ENCODE assay signal across 2 cellular contexts in the genomic region with DNA sequence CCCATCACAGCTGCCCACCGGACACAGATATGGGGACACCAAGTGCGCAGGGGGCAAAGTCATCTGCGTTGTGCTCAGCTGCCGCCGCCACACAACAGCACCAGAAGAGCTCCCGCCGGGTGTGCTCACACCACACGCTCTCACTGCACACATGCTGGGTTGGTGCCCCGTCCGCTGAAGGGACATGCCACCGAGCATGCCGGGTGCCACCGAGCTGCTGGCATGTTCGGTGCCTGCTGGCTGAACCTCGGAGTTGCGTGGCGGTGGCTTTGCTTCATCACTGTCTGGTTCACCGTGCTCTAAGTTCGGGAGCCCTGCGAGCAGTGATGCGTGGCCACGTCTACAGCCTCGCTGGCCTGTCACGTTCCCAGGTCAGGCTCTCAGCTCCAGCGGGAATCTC. TPM values are rescaled to one million over a fixed set of nuclear protein-coding genes. Genes with fewer than 3 reads are reported as not detected.
DNase-seq lines count a peak whose midpoint lies in the region; ATAC-seq and TF ChIP-seq lines count a peak whose summit lies in the region.
"Not testable (repeated sequence)": the region's sequence is repeated elsewhere in the genome, so short reads cannot be mapped to it uniquely, and the experiment has no call there.

No MANE protein-coding gene starts in this region.

- DNase-seq in left lobe of liver (ENCODE audit: low spot score); right lobe of liver: not testable (repeated sequence)

- not testable (repeated sequence) for H3K4me3 ChIP-seq in right lobe of liver

- WGBS in right lobe of liver (ENCODE audit: insufficient coverage, low coverage, low lambda C conversion rate, missing lambda C conversion rate), result no CpG with 5 or more reads among the region's 25 CpGs

- not testable (repeated sequence) for H3K4me1 ChIP-seq in right lobe of liver

- not testable (repeated sequence) for TF ChIP-seq CTCF in right lobe of liver (IDR thresholded peaks at IDR 0.05)

- H3K9me3 ChIP-seq in right lobe of liver, result not testable (repeated sequence)

- ATAC-seq in left lobe of liver, result peak; percentile 69
- ATAC-seq in right lobe of liver, result peak in 3 of 4 donors; percentile 20 to 42 (median 26)

- H3K36me3 ChIP-seq in right lobe of liver, result not testable (repeated sequence)

- intact Hi-C loops in right lobe of liver (cut with DNase I), result not testable (repeated sequence)

- H3K27me3 ChIP-seq in right lobe of liver, result not testable (repeated sequence)

- H3K27ac ChIP-seq in right lobe of liver, result not testable (repeated sequence)

- not testable (repeated sequence) for TF ChIP-seq POLR2A in right lobe of liver (IDR thresholded peaks at IDR 0.05)

RNA-seq across cellular contexts. Expression of a gene that starts 58.1 kb away (rescaled TPM):
- total RNA-seq in left lobe of liver (6.3 TPM), right lobe of liver (10 to 100 TPM in 3 of 6 experiments, 1 to 10 TPM in 3; 4.2 to 44.4 (median 23.9) TPM)
